Comparison of ENCODE assay signal across 9 cellular contexts in the genomic region with DNA sequence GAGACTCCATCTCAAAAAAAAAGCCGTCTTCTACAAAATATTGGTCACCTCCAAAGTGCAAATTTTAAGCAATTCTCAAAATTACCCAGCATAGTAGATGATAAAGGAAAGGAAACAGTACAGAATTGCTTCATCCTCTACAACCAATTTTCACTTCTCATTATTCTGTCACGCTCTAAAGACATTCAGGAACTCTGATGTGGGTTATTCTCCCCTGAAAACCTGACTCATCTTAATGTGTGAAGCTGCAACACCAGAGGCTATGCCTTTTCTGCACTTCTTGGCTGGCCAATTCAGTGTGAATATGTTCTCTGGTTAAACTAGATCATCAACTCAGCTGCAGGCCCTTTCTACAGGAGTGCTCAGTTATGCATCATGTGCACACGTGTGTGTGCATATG. TPM values are rescaled to one million over a fixed set of nuclear protein-coding genes. Genes with fewer than 3 reads are reported as not detected.
A peak's percentile ranks its signal among the peaks of the same experiment; 100 is the strongest.
DNase-seq lines count a peak whose midpoint lies in the region; ATAC-seq and TF ChIP-seq lines count a peak whose summit lies in the region.
"Had no signal": no experiment of that assay in that cellular context is flagged by ENCODE, and none has a peak within 500 bp of the region (broad histone marks: within the 10 kb centered on the region; RNA-seq: fewer than 3 reads in every experiment).

No MANE protein-coding gene starts in this region.

- WGBS in gastroesophageal sphincter (ENCODE audit: low coverage in 1 of 2), 2 donors, result 70 to 75% methylated on average over 3 of the region's 3 CpGs

- no peak for TF ChIP-seq EP300 in gastroesophageal sphincter (IDR thresholded peaks at IDR 0.05)

- H3K27me3 ChIP-seq in gastroesophageal sphincter, result no peaks in the 10 kb centered on the region

- H3K36me3 Mint-ChIP-seq in activated T-cell treated with anti-CD3 and anti-CD28 coated beads, Interleukin-2, amount 50 U/mL, for 24 hours (ENCODE audit: low read depth), result peaks cover 63% of the 10 kb centered on the region
- peaks cover 7% of the 10 kb centered on the region for H3K36me3 Mint-ChIP-seq in type B pancreatic cell

- TF ChIP-seq POLR2A in NB4 (IDR thresholded peaks at IDR 0.05; ENCODE audit: extremely low read depth, insufficient read length) (no peak), gastroesophageal sphincter (IDR thresholded peaks at IDR 0.05) (no peak)

- ATAC-seq in HG02642 (IDR thresholded peaks at IDR 0.05; ENCODE audit: poor library complexity, unreplicated experiment), result peak; percentile 95
- ATAC-seq in gastroesophageal sphincter, result peak; percentile 48

- H3K36me3 ChIP-seq in gastroesophageal sphincter, result no peaks in the 10 kb centered on the region

- peak overlapping the region; percentile 48 for H3K4me3 Mint-ChIP-seq in activated T-cell treated with anti-CD3 and anti-CD28 coated beads, Interleukin-2, amount 50 U/mL, for 24 hours
- no peak overlapping the region for H3K4me3 Mint-ChIP-seq in type B pancreatic cell

- H3K9me3 ChIP-seq in gastroesophageal sphincter, result peaks cover 0 to 5% (median 0%) of the 10 kb centered on the region in 3 donors

- H3K27ac Mint-ChIP-seq in activated T-cell treated with anti-CD3 and anti-CD28 coated beads, Interleukin-2, amount 50 U/mL, for 24 hours, result peak overlapping the region; percentile 86
- H3K27ac Mint-ChIP-seq in type B pancreatic cell, result no peak overlapping the region

- peaks cover 23% of the 10 kb centered on the region for H3K9me3 Mint-ChIP-seq in activated T-cell treated with anti-CD3 and anti-CD28 coated beads, Interleukin-2, amount 50 U/mL, for 24 hours
- H3K9me3 Mint-ChIP-seq in type B pancreatic cell, result peaks cover 10% of the 10 kb centered on the region

- H3K27me3 Mint-ChIP-seq in activated T-cell treated with anti-CD3 and anti-CD28 coated beads, Interleukin-2, amount 50 U/mL, for 24 hours, result no peaks in the 10 kb centered on the region
- peaks cover 5% of the 10 kb centered on the region for H3K27me3 Mint-ChIP-seq in type B pancreatic cell

- peaks cover 68% of the 10 kb centered on the region for H3K4me1 Mint-ChIP-seq in activated T-cell treated with anti-CD3 and anti-CD28 coated beads, Interleukin-2, amount 50 U/mL, for 24 hours (ENCODE audit: low read depth)
- H3K4me1 Mint-ChIP-seq in type B pancreatic cell (ENCODE audit: unreplicated experiment), result peaks cover 10% of the 10 kb centered on the region

- no peak for DNase-seq in activated T-cell treated with anti-CD3 and anti-CD28 coated beads, Interleukin-2, amount 50 U/mL, for 24 hours
- no peak for DNase-seq in activated T-cell treated with anti-CD3 and anti-CD28 coated beads for 4 hours
- peak; percentile 68 for DNase-seq in NB4 (ENCODE audit: low read depth)
- DNase-seq in LoVo (ENCODE audit: low spot score), result no peak
- no peak for DNase-seq in activated CD8-positive, alpha-beta memory T cell treated with anti-CD3 and anti-CD28 coated beads, Interleukin-2, amount 50 U/mL, for 4 hours
- no peak for DNase-seq in type B pancreatic cell (ENCODE audit: extremely low spot score, unreplicated experiment)

- H3K4me3 ChIP-seq in NB4 (ENCODE audit: low read depth, low read length), result no peak overlapping the region
- H3K4me3 ChIP-seq in gastroesophageal sphincter, result no peak overlapping the region

- TF ChIP-seq CTCF in NB4 (IDR thresholded peaks at IDR 0.05; ENCODE audit: low read depth, low read length) (no peak), gastroesophageal sphincter (IDR thresholded peaks at IDR 0.05) (no peak), type B pancreatic cell (conservative IDR thresholded peaks at IDR 0.05) (no peak)

- H3K4me1 ChIP-seq in gastroesophageal sphincter, result peaks cover 0 to 47% (median 4%) of the 10 kb centered on the region in 3 donors

- H3K27ac ChIP-seq in gastroesophageal sphincter, result peak overlapping the region in 2 of 4 donors; percentile 2 to 5
- H3K27ac ChIP-seq: C4-2B had no signal

RNA-seq across cellular contexts. Expression of a gene that starts 11.0 kb away (rescaled TPM):
- total RNA-seq in gastroesophageal sphincter (10 to 100 TPM in 2 of 4 donors, 1 to 10 TPM in 2; 4.8 to 24.2 (median 9.0) TPM), type B pancreatic cell (ENCODE audit: low replicate concordance) (3.0 and 7.1 TPM in 2 replicates)

RNA-seq across cellular contexts. Expression of a gene that starts 57.6 kb away (rescaled TPM):
- total RNA-seq in gastroesophageal sphincter, result 1 to 10 TPM in 2 of 4 donors, under 1 TPM in 2; 0.50 to 2.0 (median 0.90) TPM
- total RNA-seq in type B pancreatic cell (ENCODE audit: low replicate concordance), result 0.38 and 0.56 TPM in 2 replicates
